ENCODE assay signal across 16 cellular contexts in genomic region chr17:21375162-21375560, GRCh38. TPM values are rescaled to one million over a fixed set of nuclear protein-coding genes. Genes with fewer than 3 reads are reported as not detected.
DNase-seq lines count a peak whose midpoint lies in the region; ATAC-seq and TF ChIP-seq lines count a peak whose summit lies in the region.
"Had no signal": no experiment of that assay in that cellular context is flagged by ENCODE, and none has a peak within 500 bp of the region (broad histone marks: within the 10 kb centered on the region; RNA-seq: fewer than 3 reads in every experiment).

No MANE protein-coding gene starts in this region.

- ATAC-seq in natural killer cell treated with Interleukin-12 subunit alpha and Interleukin-12 subunit beta and Interleukin-15 and Interleukin-18, amount 100 ng/mL, for 72 hours, result no peak
- ATAC-seq in natural killer cell, result no peak
- no peak for ATAC-seq in HG02885 (IDR thresholded peaks at IDR 0.05; ENCODE audit: poor library complexity, unreplicated experiment)

- no peak overlapping the region for H4K8ac ChIP-seq in neuronal stem cell (ENCODE audit: low read depth, low read length)

- WGBS in neuronal stem cell (ENCODE audit: extremely low coverage in 2 of 2, insufficient read length in 2 of 2, insufficient replicate concordance in 1 of 2), 2 donors, result no CpG with 5 or more reads among the region's 7 CpGs
- 70 to 85% methylated on average over 5 to 7 of the region's 7 CpGs for WGBS in lower leg skin, 2 donors

- H3K9me3 Mint-ChIP-seq in natural killer cell treated with Interleukin-12 subunit alpha and Interleukin-12 subunit beta and Interleukin-15 and Interleukin-18, amount 100 ng/mL, for 72 hours, result no peaks in the 10 kb centered on the region
- H3K9me3 Mint-ChIP-seq in natural killer cell (no peaks in the 10 kb centered on the region), brain (no peaks in the 10 kb centered on the region)
- H3K9me3 Mint-ChIP-seq: CD4-positive, alpha-beta memory T cell had no signal

- no peak for TF ChIP-seq POLR2A in lower leg skin (IDR thresholded peaks at IDR 0.05)

- H2BK15ac ChIP-seq in neuronal stem cell (ENCODE audit: low read length), result peak overlapping the region; percentile 78

- H2BK120ac ChIP-seq in neuronal stem cell (ENCODE audit: low read depth, low read length), result no peak overlapping the region

- peak overlapping the region; percentile 41 for H2BK12ac ChIP-seq in neuronal stem cell (ENCODE audit: low read length)

- H3K27me3 Mint-ChIP-seq in natural killer cell treated with Interleukin-12 subunit alpha and Interleukin-12 subunit beta and Interleukin-15 and Interleukin-18, amount 100 ng/mL, for 72 hours, result peaks cover 9% of the 10 kb centered on the region in 2 donors
- H3K27me3 Mint-ChIP-seq in natural killer cell (ENCODE audit: low read depth in 2 of 2), result peaks cover 8 to 12% of the 10 kb centered on the region in 2 donors
- H3K27me3 Mint-ChIP-seq in brain, result peaks cover 50% of the 10 kb centered on the region

- no peak overlapping the region for H4K91ac ChIP-seq in neuronal stem cell (ENCODE audit: low read depth, low read length, poor library complexity)

- H3K27ac ChIP-seq in neuronal stem cell (replicated peaks; ENCODE audit: low read length), result no peak overlapping the region
- H3K27ac ChIP-seq: GM23248, KMS-11 had no signal

- intact Hi-C loops in natural killer cell (cut with micrococcal nuclease), result no loop called here
- intact Hi-C loops in lower leg skin (cut with DNase I; ENCODE audit: low total_unique reads), result no loop called here

- peaks cover 0 to 8% of the 10 kb centered on the region in 2 donors for H3K4me1 Mint-ChIP-seq in natural killer cell treated with Interleukin-12 subunit alpha and Interleukin-12 subunit beta and Interleukin-15 and Interleukin-18, amount 100 ng/mL, for 72 hours (ENCODE audit: low read depth in 2 of 2)
- H3K4me1 Mint-ChIP-seq in natural killer cell (peaks cover 0 to 13% of the 10 kb centered on the region in 2 donors), brain (peaks cover 39% of the 10 kb centered on the region)

- H3K9ac ChIP-seq in neuronal stem cell (ENCODE audit: low read depth, low read length, poor library complexity), result no peak overlapping the region
- H3K9ac ChIP-seq: GM23248, KMS-11 had no signal

- no peaks in the 10 kb centered on the region for H3K36me3 ChIP-seq in neuronal stem cell (replicated peaks in 1 of 2; ENCODE audit: control insufficient read depth in 2 of 2, insufficient read depth in 2 of 2, low read length in 2 of 2)
- H3K36me3 ChIP-seq: MG63 had no signal

- H3K27ac Mint-ChIP-seq in natural killer cell treated with Interleukin-12 subunit alpha and Interleukin-12 subunit beta and Interleukin-15 and Interleukin-18, amount 100 ng/mL, for 72 hours, result no peak overlapping the region
- H3K27ac Mint-ChIP-seq in natural killer cell (no peak overlapping the region), brain (peak overlapping the region in 3 of 5 experiments; percentile 55 to 90 (median 80))
- H3K27ac Mint-ChIP-seq: CD4-positive, alpha-beta memory T cell had no signal

- peaks cover 36 to 45% of the 10 kb centered on the region in 2 donors for H3K4me1 ChIP-seq in neuronal stem cell (ENCODE audit: control insufficient read depth in 2 of 2, insufficient read depth in 1 of 2, low read depth in 1 of 2, low read length in 2 of 2)

- TF ChIP-seq CTCF in natural killer cell (IDR thresholded peaks at IDR 0.05) (no peak), brain (conservative IDR thresholded peaks at IDR 0.05) (no peak), lower leg skin (IDR thresholded peaks at IDR 0.05) (no peak)

- H3K4me3 ChIP-seq in neuronal stem cell (ENCODE audit: low read length in 2 of 2), result no peak overlapping the region
- no peak overlapping the region for H3K4me3 ChIP-seq in lower leg skin (ENCODE audit: low read depth, poor library complexity, severe bottlenecking)
- H3K4me3 ChIP-seq: GM23248, MG63 had no signal

- peak overlapping the region; percentile 55 for H3K18ac ChIP-seq in neuronal stem cell (ENCODE audit: low read length)

- H3K4me3 Mint-ChIP-seq in natural killer cell treated with Interleukin-12 subunit alpha and Interleukin-12 subunit beta and Interleukin-15 and Interleukin-18, amount 100 ng/mL, for 72 hours, result peak overlapping the region; percentile 9
- H3K4me3 Mint-ChIP-seq in natural killer cell, result no peak overlapping the region
- H3K4me3 Mint-ChIP-seq in brain, result peak overlapping the region in 4 of 5 experiments; percentile 73 to 82 (median 78)

- H2BK5ac ChIP-seq in neuronal stem cell (ENCODE audit: low read length), result no peak overlapping the region

- no peaks in the 10 kb centered on the region for H3K79me1 ChIP-seq in neuronal stem cell (ENCODE audit: low read depth, low read length)

- peak overlapping the region; percentile 93 for H2AK5ac ChIP-seq in neuronal stem cell (ENCODE audit: low read depth, low read length)

- H2AFZ ChIP-seq in neuronal stem cell (ENCODE audit: low read length), result peak overlapping the region; percentile 46
- H2AFZ ChIP-seq: GM23248 had no signal

- H3K23ac ChIP-seq in neuronal stem cell (ENCODE audit: low read depth, low read length, poor library complexity), result peak overlapping the region; percentile 52

- no peak overlapping the region for H3K4ac ChIP-seq in neuronal stem cell (ENCODE audit: low read length)

- H3K27me3 ChIP-seq in neuronal stem cell (ENCODE audit: control insufficient read depth in 3 of 3, insufficient read depth in 3 of 3, low read depth in 1 of 3, low read length in 3 of 3), result peaks cover 10 to 75% (median 29%) of the 10 kb centered on the region in 3 experiments
- H3K27me3 ChIP-seq: MG63 had no signal

- H3K9me3 ChIP-seq in neuronal stem cell (replicated peaks in 1 of 2; ENCODE audit: control insufficient read depth in 2 of 2, insufficient read depth in 1 of 2, low read depth in 1 of 2, low read length in 2 of 2), result no peaks in the 10 kb centered on the region
- H3K9me3 ChIP-seq: MG63 had no signal

- no peak overlapping the region for H3K4me2 ChIP-seq in neuronal stem cell (ENCODE audit: insufficient read depth, low read length, poor library complexity, severe bottlenecking)
- H3K4me2 ChIP-seq: KMS-11 had no signal

- no peaks in the 10 kb centered on the region for H3K36me3 Mint-ChIP-seq in natural killer cell treated with Interleukin-12 subunit alpha and Interleukin-12 subunit beta and Interleukin-15 and Interleukin-18, amount 100 ng/mL, for 72 hours
- H3K36me3 Mint-ChIP-seq in natural killer cell, result no peaks in the 10 kb centered on the region
- no peaks in the 10 kb centered on the region for H3K36me3 Mint-ChIP-seq in brain
- H3K36me3 Mint-ChIP-seq: CD4-positive, alpha-beta memory T cell had no signal

- no peak for DNase-seq in natural killer cell treated with Interleukin-12 subunit alpha and Interleukin-12 subunit beta and Interleukin-15 and Interleukin-18, amount 100 ng/mL, for 72 hours (ENCODE audit: low spot score)
- no peak for DNase-seq in natural killer cell
- DNase-seq in neuronal stem cell (ENCODE audit: low spot score), result no peak
- DNase-seq in lower leg skin (ENCODE audit: low spot score in 2 of 2), result no peak
- DNase-seq in activated CD4-positive, CD25-positive, alpha-beta regulatory T cell treated with anti-CD3 and anti-CD28 coated beads, Interleukin-2, amount 50 U/mL, for 72 hours, result no peak
- DNase-seq: CD4-positive, alpha-beta memory T cell; GF-D8; GM23248; MG63; NCI-H1105; NCI-H446; NCI-H748 treated with DMSO at 0.1 percent for 48 hours; SHP77 had no signal

- H3K14ac ChIP-seq in neuronal stem cell (ENCODE audit: low read length), result no peak overlapping the region

RNA-seq across cellular contexts. Expression of gene KCNJ12, which starts 1.0 kb away (rescaled TPM):
- not detected for total RNA-seq in natural killer cell treated with Interleukin-12 subunit alpha and Interleukin-12 subunit beta and Interleukin-15 and Interleukin-18, amount 100 ng/mL, for 72 hours
- total RNA-seq in natural killer cell, result under 1 TPM in 1 of 3 donors, not detected in 2; 0.14 TPM
- polyA plus RNA-seq in brain (ENCODE audit: insufficient read depth, low read depth, low replicate concordance), result 2.9 TPM
- 0.78 TPM for polyA plus RNA-seq in neuronal stem cell (2013, experiment 1 of 2)
- polyA plus RNA-seq in neuronal stem cell (2013, experiment 2 of 2), result 0.89 TPM
- 10 to 100 TPM in 1 of 4 donors, 1 to 10 TPM in 3; 3.8 to 14.2 (median 6.3) TPM for total RNA-seq in lower leg skin
- total RNA-seq: CD4-positive, alpha-beta memory T cell had no signal
- polyA plus RNA-seq: CD4-positive, alpha-beta memory T cell had no signal

Comparison
In these comparisons a context has a peak if more than half of its experiments do, and no peak if none do; other contexts are left out.
1. H3K27ac Mint-ChIP-seq: peak in brain (3 of 5); none in natural killer cell treated with Interleukin-12 subunit alpha and Interleukin-12 subunit beta and Interleukin-15 and Interleukin-18, amount 100 ng/mL, for 72 hours (0 of 2) and natural killer cell (0 of 2).
2. RNA of gene KCNJ12, which starts 1.0 kb away (total RNA-seq): 3.8 to 14.2 TPM in lower leg skin; not detected in natural killer cell treated with Interleukin-12 subunit alpha and Interleukin-12 subunit beta and Interleukin-15 and Interleukin-18, amount 100 ng/mL, for 72 hours and 0.14 TPM in natural killer cell; every median in the first group is over 4 times any median in the second.